Comparison of ENCODE assay signal across 8 cellular contexts in genomic region chrX:71618303-71618721, GRCh38. TPM values are rescaled to one million over a fixed set of nuclear protein-coding genes. Genes with fewer than 3 reads are reported as not detected.
DNase-seq lines count a peak whose midpoint lies in the region; ATAC-seq and TF ChIP-seq lines count a peak whose summit lies in the region.

TSS of gene CXCR3 (minus strand) at chrX:71618511. CDS start at chrX:71618449, 62 bp downstream.

- POLR2A ChIA-PET in SK-N-SH (lab: Yijun Ruan, JAX) = no interaction called here

- WGBS in SK-N-SH (ENCODE audit: low lambda C conversion rate) = 35% methylated on average over 4 of the region's 4 CpGs
- 48% methylated on average over 2 of the region's 4 CpGs; no CpG with 5 or more reads in 1 of the 2 donors for WGBS in testis, 2 donors

- TF ChIP-seq POLR2A in testis (IDR thresholded peaks at IDR 0.05) = no peak

- H3K27ac Mint-ChIP-seq in activated naive CD8-positive, alpha-beta T cell = peak within 1 kb of the TSS; percentile 99

- no peaks in the 10 kb centered on the region for H3K9me2 ChIP-seq in SK-N-SH

- H3K27ac ChIP-seq in SK-N-SH (ENCODE audit: low read depth in 2 of 2, low read length in 1 of 2) = no peak within 1 kb of the TSS
- H3K27ac ChIP-seq in testis = no peak within 1 kb of the TSS

- H3K4me2 ChIP-seq in SK-N-SH = no peak within 1 kb of the TSS

- TF ChIP-seq RAD21 in SK-N-SH (IDR thresholded peaks at IDR 0.05; ENCODE audit: low read length) = no peak

- CTCF ChIA-PET in SK-N-SH (lab: Yijun Ruan, JAX) = no interaction called here

- no peak within 1 kb of the TSS for H3K4me3 ChIP-seq in SK-N-SH (ENCODE audit: low read depth in 2 of 2, low read length in 1 of 2)
- H3K4me3 ChIP-seq in testis = no peak within 1 kb of the TSS

- no peak for TF ChIP-seq CTCF in SK-N-SH (IDR thresholded peaks at IDR 0.05)
- no peak for TF ChIP-seq CTCF in testis (IDR thresholded peaks at IDR 0.05)

- intact Hi-C loops in T-helper 1 cell treated with Interleukin-12 subunit alpha and Interleukin-12 subunit beta and Interleukin-4 antibody, amounts not matched to agents 30 ng/mL and 1 ng/mL, for 36 hours (cut with micrococcal nuclease) = loop anchor here (1.0 to 5.0 kb wide), 5 partner anchors 9 to 506 kb away; partner anchors contain the start of genes IL2RG and TAF1
- intact Hi-C loops in testis (cut with DNase I; ENCODE audit: low total_unique reads) = no loop called here

- no peaks in the 10 kb centered on the region; the same call in 1 of the 2 replicates for H3K27me3 ChIP-seq in SK-N-SH (ENCODE audit: insufficient read depth)
- no peaks in the 10 kb centered on the region for H3K27me3 ChIP-seq in testis

- H3K27me3 Mint-ChIP-seq in activated naive CD8-positive, alpha-beta T cell = no peaks in the 10 kb centered on the region

- no peaks in the 10 kb centered on the region for H3K4me1 ChIP-seq in SK-N-SH (ENCODE audit: control insufficient read depth in 1 of 2, insufficient read depth in 2 of 2, low read depth in 1 of 2, low read length in 1 of 2)
- peaks cover 4% of the 10 kb centered on the region for H3K4me1 ChIP-seq in testis

- H3K4me3 Mint-ChIP-seq in activated naive CD8-positive, alpha-beta T cell = peak within 1 kb of the TSS; percentile 93

- H3K9ac ChIP-seq in SK-N-SH = no peak within 1 kb of the TSS

- no peaks in the 10 kb centered on the region for H4K20me1 ChIP-seq in SK-N-SH (ENCODE audit: insufficient read depth)

- TF ChIP-seq EP300 in SK-N-SH (IDR thresholded peaks at IDR 0.05; ENCODE audit: borderline replicate concordance in 1 of 2, low read depth in 1 of 2, low read length in 1 of 2) = no peak

- no peaks in the 10 kb centered on the region for H3K79me2 ChIP-seq in SK-N-SH (ENCODE audit: insufficient read depth)

- peaks cover 6% of the 10 kb centered on the region for H3K36me3 Mint-ChIP-seq in activated naive CD8-positive, alpha-beta T cell

- peak; percentile 43 for ATAC-seq in GM18858 (IDR thresholded peaks at IDR 0.05; ENCODE audit: unreplicated experiment)
- peak; percentile 54 for ATAC-seq in HG03039 (IDR thresholded peaks at IDR 0.05; ENCODE audit: unreplicated experiment)

- H3K36me3 ChIP-seq in SK-N-SH (replicated peaks in 1 of 2; ENCODE audit: control insufficient read depth in 1 of 2, insufficient read depth in 2 of 2, low read length in 1 of 2) = no peaks in the 10 kb centered on the region
- H3K36me3 ChIP-seq in testis (ENCODE audit: low read depth, missing control alignments) = no peaks in the 10 kb centered on the region

- no peaks in the 10 kb centered on the region for H3K9me3 ChIP-seq in SK-N-SH
- no peaks in the 10 kb centered on the region for H3K9me3 ChIP-seq in testis

- DNase-seq in stimulated activated CD4-positive, alpha-beta T cell treated with anti-CD3 and anti-CD28 coated beads, Interleukin-4, amount 100 ng/mL, for 1 hour = peak; percentile 49
- DNase-seq in SK-N-SH (no peak), NCI-H345 treated with DMSO at 0.1 percent for 48 hours (lab: John Stamatoyannopoulos, UW; ENCODE audit: unreplicated experiment) (no peak), testis (no peak)

- H3K4me1 Mint-ChIP-seq in activated naive CD8-positive, alpha-beta T cell (ENCODE audit: low read depth) = peaks cover 58% of the 10 kb centered on the region

- H3K9me3 Mint-ChIP-seq in activated naive CD8-positive, alpha-beta T cell (ENCODE audit: low read depth) = no peaks in the 10 kb centered on the region

- no peaks in the 10 kb centered on the region for H3F3A ChIP-seq in SK-N-SH (replicated peaks; ENCODE audit: insufficient read depth)

- H2AFZ ChIP-seq in SK-N-SH (ENCODE audit: low read depth) = no peak within 1 kb of the TSS

TF ChIP-seq in SK-N-SH, 30 proteins besides CTCF, POLR2A, EP300 and RAD21:
- TF ChIP-seq ZBTB33 (IDR thresholded peaks at IDR 0.05; ENCODE audit: borderline replicate concordance, low read depth) (no peak), MEF2A (IDR thresholded peaks at IDR 0.05; ENCODE audit: borderline replicate concordance, low read depth) (no peak), MAX (IDR thresholded peaks at IDR 0.05; ENCODE audit: low read depth) (no peak), GABPA (IDR thresholded peaks at IDR 0.05; ENCODE audit: low read depth) (no peak), REST (IDR thresholded peaks at IDR 0.05; ENCODE audit: low read depth, low read length) (no peak), RXRA (IDR thresholded peaks at IDR 0.05; ENCODE audit: borderline replicate concordance, low read depth) (no peak), ELF1 (IDR thresholded peaks at IDR 0.05) (no peak), TEAD4 (IDR thresholded peaks at IDR 0.05; ENCODE audit: borderline replicate concordance, insufficient read depth) (no peak), POLR2AphosphoS5 (IDR thresholded peaks at IDR 0.05; ENCODE audit: low read depth, low read length) (no peak), SMC3 (IDR thresholded peaks at IDR 0.05; ENCODE audit: low read depth, low read length) (no peak), NFIC (IDR thresholded peaks at IDR 0.05; ENCODE audit: borderline replicate concordance) (no peak), RCOR1 (IDR thresholded peaks at IDR 0.05; ENCODE audit: low read length) (no peak), RFX5 (IDR thresholded peaks at IDR 0.05; ENCODE audit: low read length) (no peak), EZH2phosphoT487 (IDR thresholded peaks at IDR 0.05; ENCODE audit: borderline replicate concordance, low read depth) (no peak), USF1 (IDR thresholded peaks at IDR 0.05; ENCODE audit: borderline replicate concordance, low read depth) (no peak)

RNA-seq across cellular contexts. Expression of gene CXCR3, which starts in this region (rescaled TPM):
- 163 and 166 TPM in 2 replicates for total RNA-seq in T-helper 1 cell treated with Interleukin-12 subunit alpha and Interleukin-12 subunit beta and Interleukin-4 antibody, amounts not matched to agents 30 ng/mL and 1 ng/mL, for 36 hours
- not detected in 2 replicates for polyA plus RNA-seq in SK-N-SH (2012; rRNA removed)
- polyA plus RNA-seq in SK-N-SH (2012; cell fraction: cytosol; rRNA removed) = not detected in 2 replicates
- polyA plus RNA-seq in SK-N-SH (2012; cell fraction: nucleus; rRNA removed) = not detected in 2 replicates
- under 1 TPM; 0.24 to 0.43 TPM for total RNA-seq in testis
- 1.3 TPM for polyA plus RNA-seq in testis (ENCODE audit: insufficient read depth, low read depth, low replicate concordance)

Comparison
In these comparisons a context has a peak if more than half of its experiments do, and no peak if none do; other contexts are left out.
1. RNA of gene CXCR3 (total RNA-seq): 163 to 166 TPM in T-helper 1 cell treated with Interleukin-12 subunit alpha and Interleukin-12 subunit beta and Interleukin-4 antibody, amounts not matched to agents 30 ng/mL and 1 ng/mL, for 36 hours; 0.24 to 0.43 TPM in testis; every median in the first group is over 100 times any median in the second.